In the genomic region with DNA sequence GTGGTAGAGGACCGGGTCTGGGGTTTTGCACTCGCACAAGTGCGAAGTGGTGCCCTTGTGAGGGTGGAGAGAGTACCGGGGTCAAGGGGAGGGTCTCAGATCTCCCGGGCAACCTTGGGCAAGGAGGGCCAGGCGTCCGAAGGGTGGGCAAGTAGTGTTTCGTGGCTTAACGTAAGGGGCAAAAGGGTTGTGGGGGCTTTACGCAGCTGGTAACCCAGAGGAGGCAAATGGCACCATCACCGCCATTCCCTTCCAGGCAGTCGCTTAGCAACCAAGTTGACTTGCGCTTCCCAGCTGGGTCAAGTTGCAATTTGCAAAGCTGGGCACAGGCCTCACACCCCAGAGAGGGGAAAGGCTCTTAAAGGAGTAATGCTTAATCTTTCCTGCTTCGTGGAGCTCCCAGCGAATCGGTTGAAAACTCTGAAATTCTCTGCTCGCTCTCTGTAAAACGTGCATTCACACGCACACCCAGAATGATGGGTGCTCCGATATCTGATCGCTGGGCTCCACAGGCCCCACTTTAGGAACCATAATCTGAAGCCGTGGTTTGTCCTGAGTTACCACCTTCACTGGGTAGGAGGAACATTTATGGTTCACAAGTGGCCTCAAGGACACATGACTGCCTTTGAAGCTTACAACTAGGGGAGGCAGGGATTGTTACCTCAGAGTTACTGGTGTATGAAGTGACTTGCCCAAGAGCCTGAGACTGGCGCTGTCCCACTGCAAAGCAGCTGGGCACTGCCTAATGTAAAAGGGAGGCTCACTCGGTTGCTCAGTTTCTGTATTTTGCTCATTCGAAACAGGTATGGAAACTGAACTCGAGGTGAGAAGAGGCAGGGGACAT, we compare ENCODE assay signal across 10 cellular contexts.
DNase-seq lines count a peak whose midpoint lies in the region; ATAC-seq lines count a peak whose summit lies in the region.
"Had no signal": no experiment of that assay in that cellular context is flagged by ENCODE, and none has a peak within 500 bp of the region (broad histone marks: within the 10 kb centered on the region; RNA-seq: fewer than 3 reads in every experiment).

No MANE protein-coding gene starts in this region.

- DNase-seq in DMS 273 (lab: John Stamatoyannopoulos, UW; ENCODE audit: unreplicated experiment) (peak; percentile 86), DMS114 treated with DMSO at 0.1 percent for 48 hours (lab: John Stamatoyannopoulos, UW; ENCODE audit: unreplicated experiment) (no peak), foreskin melanocyte (no peak), NCI-H82 (lab: John Stamatoyannopoulos, UW) (no peak)
- DNase-seq in activated naive CD4-positive, alpha-beta T cell treated with anti-CD3 and anti-CD28 coated beads, Interleukin-2, amount 50 U/mL, for 72 hours (ENCODE audit: low spot score in 2 of 2): no peak
- DNase-seq: DMS153, NCI-H2171 treated with DMSO at 0.1 percent for 48 hours had no signal

- no peak for ATAC-seq in activated naive CD4-positive, alpha-beta T cell treated with anti-CD3 and anti-CD28 coated beads, Interleukin-2, amount 50 U/mL, for 72 hours
- no peak for ATAC-seq in HG03139 (IDR thresholded peaks at IDR 0.05; ENCODE audit: unreplicated experiment)

- H3K36me3 ChIP-seq in iPS-18a (ENCODE audit: control insufficient read depth, low read depth, low read length) (no peaks in the 10 kb centered on the region), rectal smooth muscle tissue (ENCODE audit: control insufficient read depth, insufficient read depth, low read length) (no peaks in the 10 kb centered on the region)

- peaks cover 5 to 8% of the 10 kb centered on the region in 2 donors for H3K36me3 Mint-ChIP-seq in activated naive CD4-positive, alpha-beta T cell treated with anti-CD3 and anti-CD28 coated beads, Interleukin-2, amount 50 U/mL, for 72 hours

- H3K27ac Mint-ChIP-seq in activated naive CD4-positive, alpha-beta T cell treated with anti-CD3 and anti-CD28 coated beads, Interleukin-2, amount 50 U/mL, for 72 hours: peak overlapping the region; percentile 9 to 34

- H3K27ac ChIP-seq in iPS-18a (ENCODE audit: low read length) (no peak overlapping the region), rectal smooth muscle tissue (ENCODE audit: low read depth, low read length) (no peak overlapping the region)

- H3K27me3 ChIP-seq in iPS-18a (ENCODE audit: control insufficient read depth, insufficient read depth, low read length): peaks cover 29% of the 10 kb centered on the region
- H3K27me3 ChIP-seq in rectal smooth muscle tissue (ENCODE audit: control insufficient read depth, insufficient read depth, low read length): no peaks in the 10 kb centered on the region

- H3K4me1 ChIP-seq in iPS-18a (ENCODE audit: control insufficient read depth, low read depth, low read length): peaks cover 21% of the 10 kb centered on the region
- peaks cover 6% of the 10 kb centered on the region for H3K4me1 ChIP-seq in rectal smooth muscle tissue (ENCODE audit: control insufficient read depth, insufficient read depth, low read length)

- H3K9ac ChIP-seq in iPS-18a (ENCODE audit: low read length) (no peak overlapping the region), rectal smooth muscle tissue (ENCODE audit: low read length) (no peak overlapping the region)

- no peaks in the 10 kb centered on the region for H3K9me3 ChIP-seq in iPS-18a (ENCODE audit: control insufficient read depth, low read depth, low read length)

- H3K4me3 ChIP-seq in iPS-18a (ENCODE audit: low read length) (peak overlapping the region; percentile 68), rectal smooth muscle tissue (ENCODE audit: low read length) (peak overlapping the region; percentile 55)

- H3K9me3 Mint-ChIP-seq in activated naive CD4-positive, alpha-beta T cell treated with anti-CD3 and anti-CD28 coated beads, Interleukin-2, amount 50 U/mL, for 72 hours: no peaks in the 10 kb centered on the region
